Comparison of ENCODE assay signal across 8 cellular contexts in the genomic region with DNA sequence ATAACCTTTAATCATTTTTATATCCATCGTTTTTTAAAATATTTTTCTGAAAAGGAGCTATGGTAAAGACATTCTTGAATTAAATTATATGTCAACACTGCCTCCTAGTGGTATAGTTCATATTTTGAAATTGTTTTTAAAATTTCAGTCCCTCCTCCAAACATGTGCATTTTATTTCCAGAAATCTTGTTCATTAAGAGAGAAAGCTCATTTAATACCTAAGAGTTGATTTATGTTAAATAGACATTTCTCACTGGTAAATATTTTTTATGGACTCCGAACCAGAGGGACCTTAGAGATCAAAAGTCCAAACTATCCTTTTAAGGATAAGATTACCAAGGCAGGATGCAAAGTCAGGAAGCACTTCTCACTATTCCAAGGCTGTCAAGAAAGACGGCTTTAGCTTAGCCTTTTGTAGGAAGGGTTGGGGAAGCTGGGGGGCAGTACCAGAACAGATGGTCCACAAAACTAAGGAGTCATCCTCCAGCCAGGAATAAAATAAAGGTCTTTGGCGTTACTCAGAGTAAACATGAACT. TPM values are rescaled to one million over a fixed set of nuclear protein-coding genes. Genes with fewer than 3 reads are reported as not detected.
DNase-seq lines count a peak whose midpoint lies in the region; ATAC-seq lines count a peak whose summit lies in the region.

No MANE protein-coding gene starts in this region.

- H3K27me3 Mint-ChIP-seq in activated T-helper 1 cell treated with anti-CD3 and anti-CD28 coated beads, Interleukin-12 subunit alpha, Interleukin-12 subunit beta, Interleukin-2, Interleukin-4 antibody, amounts not matched to agents 30 ng/mL and 10 ng/mL and 1 ng/mL, durations not matched to agents 14 hours and 24 hours and 36 hours (ENCODE audit: insufficient read depth) = peaks cover 5% of the 10 kb centered on the region

- no peak overlapping the region for H3K18ac ChIP-seq in trophoblast cell (ENCODE audit: low read length)

- no peak overlapping the region for H4K8ac ChIP-seq in trophoblast cell (ENCODE audit: low read depth, low read length)

- H3K23ac ChIP-seq in trophoblast cell (ENCODE audit: low read length) = no peak overlapping the region

- no peaks in the 10 kb centered on the region for H3K79me1 ChIP-seq in trophoblast cell (ENCODE audit: low read length)

- H3K4me3 Mint-ChIP-seq in activated T-helper 1 cell treated with anti-CD3 and anti-CD28 coated beads, Interleukin-12 subunit alpha, Interleukin-12 subunit beta, Interleukin-2, Interleukin-4 antibody, amounts not matched to agents 30 ng/mL and 10 ng/mL and 1 ng/mL, durations not matched to agents 14 hours and 24 hours and 36 hours = peak overlapping the region; percentile 53

- no peaks in the 10 kb centered on the region for H3K36me3 Mint-ChIP-seq in activated T-helper 1 cell treated with anti-CD3 and anti-CD28 coated beads, Interleukin-12 subunit alpha, Interleukin-12 subunit beta, Interleukin-2, Interleukin-4 antibody, amounts not matched to agents 30 ng/mL and 10 ng/mL and 1 ng/mL, durations not matched to agents 14 hours and 24 hours and 36 hours (ENCODE audit: low read depth)

- H3K4ac ChIP-seq in trophoblast cell (ENCODE audit: low read depth, low read length) = no peak overlapping the region

- DNase-seq in NCI-H1436 (lab: John Stamatoyannopoulos, UW) (peak; percentile 36), NCI-H1436 treated with DMSO at 0.1 percent for 48 hours (lab: John Stamatoyannopoulos, UW) (no peak), NCI-H1694 treated with DMSO at 0.1 percent for 48 hours (lab: John Stamatoyannopoulos, UW) (peak; percentile 54), germinal center (ENCODE audit: low spot score) (peak; percentile 13), trophoblast cell (peak in 1 of 2 donors; percentile 83), D341Med (ENCODE audit: low spot score) (no peak)
- no peak for DNase-seq in activated T-helper 1 cell treated with anti-CD3 and anti-CD28 coated beads, Interleukin-12 subunit alpha, Interleukin-12 subunit beta, Interleukin-2, Interleukin-4 antibody, amounts not matched to agents 30 ng/mL and 10 ng/mL and 1 ng/mL, durations not matched to agents 14 hours and 24 hours and 36 hours (ENCODE audit: low spot score)

- H3K9me3 Mint-ChIP-seq in activated T-helper 1 cell treated with anti-CD3 and anti-CD28 coated beads, Interleukin-12 subunit alpha, Interleukin-12 subunit beta, Interleukin-2, Interleukin-4 antibody, amounts not matched to agents 30 ng/mL and 10 ng/mL and 1 ng/mL, durations not matched to agents 14 hours and 24 hours and 36 hours = no peaks in the 10 kb centered on the region

- no peak overlapping the region for H2BK5ac ChIP-seq in trophoblast cell (ENCODE audit: low read depth, low read length, poor library complexity)

- H3K9me3 ChIP-seq in trophoblast cell (ENCODE audit: insufficient read depth, low read depth, low read length) = no peaks in the 10 kb centered on the region

- peaks cover 10% of the 10 kb centered on the region for H3K4me1 Mint-ChIP-seq in activated T-helper 1 cell treated with anti-CD3 and anti-CD28 coated beads, Interleukin-12 subunit alpha, Interleukin-12 subunit beta, Interleukin-2, Interleukin-4 antibody, amounts not matched to agents 30 ng/mL and 10 ng/mL and 1 ng/mL, durations not matched to agents 14 hours and 24 hours and 36 hours (ENCODE audit: low read depth)

- H4K91ac ChIP-seq in trophoblast cell (ENCODE audit: low read depth, low read length) = no peak overlapping the region

- H2BK12ac ChIP-seq in trophoblast cell (ENCODE audit: low read length) = no peak overlapping the region

- no peak overlapping the region for H3K27ac ChIP-seq in trophoblast cell (ENCODE audit: low read depth, low read length)

- H3K27ac Mint-ChIP-seq in activated T-helper 1 cell treated with anti-CD3 and anti-CD28 coated beads, Interleukin-12 subunit alpha, Interleukin-12 subunit beta, Interleukin-2, Interleukin-4 antibody, amounts not matched to agents 30 ng/mL and 10 ng/mL and 1 ng/mL, durations not matched to agents 14 hours and 24 hours and 36 hours = no peak overlapping the region

- H2AK5ac ChIP-seq in trophoblast cell (ENCODE audit: low read length) = no peak overlapping the region

- no CpG with 5 or more reads among the region's 4 CpGs for WGBS in trophoblast cell (ENCODE audit: extremely low coverage, insufficient coverage, insufficient read length)

- no peak for ATAC-seq in GM18868 (IDR thresholded peaks at IDR 0.05; ENCODE audit: unreplicated experiment)

- H2AFZ ChIP-seq in trophoblast cell (ENCODE audit: insufficient read depth, low read length, poor library complexity) = no peak overlapping the region

- H3K9ac ChIP-seq in trophoblast cell (ENCODE audit: low read length) = no peak overlapping the region

- H3K79me2 ChIP-seq in trophoblast cell (ENCODE audit: control insufficient read depth, insufficient read depth, low read length, poor library complexity) = no peaks in the 10 kb centered on the region

- H3K4me2 ChIP-seq in trophoblast cell (ENCODE audit: low read length) = peak overlapping the region; percentile 32

- intact Hi-C loops in activated T-helper 1 cell treated with anti-CD3 and anti-CD28 coated beads, Interleukin-12 subunit alpha, Interleukin-12 subunit beta, Interleukin-2, Interleukin-4 antibody, amounts not matched to agents 30 ng/mL and 10 ng/mL and 1 ng/mL, durations not matched to agents 14 hours and 24 hours and 36 hours (cut with micrococcal nuclease) = loop anchor here (1.0 to 10.0 kb wide), 9 partner anchors 102 to 950 kb away; a partner anchor contains a TSS

- H3K4me1 ChIP-seq in trophoblast cell (ENCODE audit: control insufficient read depth in 1 of 2, insufficient read depth in 2 of 2, low read length in 2 of 2) = no peaks in the 10 kb centered on the region

- no peaks in the 10 kb centered on the region for H3K27me3 ChIP-seq in trophoblast cell (ENCODE audit: insufficient read depth, low read length)

- no peak overlapping the region for H2BK120ac ChIP-seq in trophoblast cell (ENCODE audit: insufficient read depth, low read length, poor library complexity)

- no peaks in the 10 kb centered on the region for H3K36me3 ChIP-seq in trophoblast cell (ENCODE audit: control insufficient read depth in 1 of 2, insufficient read depth in 2 of 2, low read length in 2 of 2)

- no peak overlapping the region for H3K4me3 ChIP-seq in trophoblast cell (ENCODE audit: low read depth, low read length)

- no peak overlapping the region for H4K12ac ChIP-seq in trophoblast cell (ENCODE audit: low read depth, low read length)

- H3K14ac ChIP-seq in trophoblast cell (ENCODE audit: low read length) = no peak overlapping the region

RNA-seq across cellular contexts. Expression of a gene that starts 21.6 kb away (rescaled TPM):
- total RNA-seq in activated T-helper 1 cell treated with anti-CD3 and anti-CD28 coated beads, Interleukin-12 subunit alpha, Interleukin-12 subunit beta, Interleukin-2, Interleukin-4 antibody, amounts not matched to agents 30 ng/mL and 10 ng/mL and 1 ng/mL, durations not matched to agents 14 hours and 24 hours and 36 hours = not detected in 2 replicates
- polyA plus RNA-seq in trophoblast cell (2013) = not detected in 2 replicates

Comparison
In these comparisons a context has a peak if more than half of its experiments do, and no peak if none do; other contexts are left out.
1. DNase-seq: peak in NCI-H1436 (single experiment), NCI-H1694 treated with DMSO at 0.1 percent for 48 hours (single experiment) and germinal center (single experiment); none in NCI-H1436 treated with DMSO at 0.1 percent for 48 hours (single experiment), activated T-helper 1 cell treated with anti-CD3 and anti-CD28 coated beads, Interleukin-12 subunit alpha, Interleukin-12 subunit beta, Interleukin-2, Interleukin-4 antibody, amounts not matched to agents 30 ng/mL and 10 ng/mL and 1 ng/mL, durations not matched to agents 14 hours and 24 hours and 36 hours (single experiment) and D341Med (single experiment).